Comparison of ENCODE assay signal across 1 cellular context in the genomic region with DNA sequence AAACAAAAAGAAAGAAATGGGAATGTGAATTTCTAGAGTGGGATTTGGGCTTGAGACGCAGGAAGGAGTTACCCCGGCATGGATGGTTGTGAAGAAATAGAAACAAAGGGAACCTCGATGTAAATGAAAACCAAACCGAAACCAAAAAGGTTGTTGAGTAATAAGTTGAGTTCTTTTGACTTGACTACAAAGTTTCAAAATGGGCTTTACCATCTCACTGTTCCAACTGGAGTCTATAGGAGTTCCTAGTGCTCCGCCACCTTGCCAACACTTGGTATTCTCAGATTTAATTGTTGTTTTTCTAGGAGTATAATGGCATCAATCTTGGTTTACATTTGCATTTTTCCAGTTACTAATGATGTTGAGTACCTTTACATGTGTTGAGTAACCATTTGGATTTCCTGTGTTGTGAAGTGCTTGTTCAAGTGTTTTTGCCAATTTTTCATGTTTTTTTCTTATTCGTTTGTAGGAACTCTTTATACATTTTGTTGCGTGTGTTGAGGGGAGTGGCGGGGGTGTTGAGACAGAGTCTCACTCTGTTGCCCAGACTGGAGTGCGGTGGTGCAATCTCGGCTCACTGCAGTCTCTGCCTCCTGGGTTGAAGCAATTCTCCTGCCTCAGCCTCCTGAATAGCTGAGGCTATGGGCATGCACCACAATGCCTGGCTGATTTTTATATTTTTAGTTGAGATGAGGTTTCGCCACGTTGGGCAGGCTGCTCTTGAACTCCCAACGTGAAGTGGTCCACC.
TF ChIP-seq lines count a peak whose summit lies in the region.

No MANE protein-coding gene starts in this region.

TF ChIP-seq in SK-N-SH treated with all-trans-retinoic acid at 6 μM for 48 hours, 23 proteins besides CTCF, POLR2A, EP300 and RAD21 (continued from another document):
- TF ChIP-seq, protein P1, sequence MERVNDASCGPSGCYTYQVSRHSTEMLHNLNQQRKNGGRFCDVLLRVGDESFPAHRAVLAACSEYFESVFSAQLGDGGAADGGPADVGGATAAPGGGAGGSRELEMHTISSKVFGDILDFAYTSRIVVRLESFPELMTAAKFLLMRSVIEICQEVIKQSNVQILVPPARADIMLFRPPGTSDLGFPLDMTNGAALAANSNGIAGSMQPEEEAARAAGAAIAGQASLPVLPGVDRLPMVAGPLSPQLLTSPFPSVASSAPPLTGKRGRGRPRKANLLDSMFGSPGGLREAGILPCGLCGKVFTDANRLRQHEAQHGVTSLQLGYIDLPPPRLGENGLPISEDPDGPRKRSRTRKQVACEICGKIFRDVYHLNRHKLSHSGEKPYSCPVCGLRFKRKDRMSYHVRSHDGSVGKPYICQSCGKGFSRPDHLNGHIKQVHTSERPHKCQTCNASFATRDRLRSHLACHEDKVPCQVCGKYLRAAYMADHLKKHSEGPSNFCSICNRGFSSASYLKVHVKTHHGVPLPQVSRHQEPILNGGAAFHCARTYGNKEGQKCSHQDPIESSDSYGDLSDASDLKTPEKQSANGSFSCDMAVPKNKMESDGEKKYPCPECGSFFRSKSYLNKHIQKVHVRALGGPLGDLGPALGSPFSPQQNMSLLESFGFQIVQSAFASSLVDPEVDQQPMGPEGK (CRISPR knock-in tag; IDR thresholded peaks at IDR 0.05; ENCODE audit: borderline replicate concordance) = no peak
- TF ChIP-seq, protein P2, sequence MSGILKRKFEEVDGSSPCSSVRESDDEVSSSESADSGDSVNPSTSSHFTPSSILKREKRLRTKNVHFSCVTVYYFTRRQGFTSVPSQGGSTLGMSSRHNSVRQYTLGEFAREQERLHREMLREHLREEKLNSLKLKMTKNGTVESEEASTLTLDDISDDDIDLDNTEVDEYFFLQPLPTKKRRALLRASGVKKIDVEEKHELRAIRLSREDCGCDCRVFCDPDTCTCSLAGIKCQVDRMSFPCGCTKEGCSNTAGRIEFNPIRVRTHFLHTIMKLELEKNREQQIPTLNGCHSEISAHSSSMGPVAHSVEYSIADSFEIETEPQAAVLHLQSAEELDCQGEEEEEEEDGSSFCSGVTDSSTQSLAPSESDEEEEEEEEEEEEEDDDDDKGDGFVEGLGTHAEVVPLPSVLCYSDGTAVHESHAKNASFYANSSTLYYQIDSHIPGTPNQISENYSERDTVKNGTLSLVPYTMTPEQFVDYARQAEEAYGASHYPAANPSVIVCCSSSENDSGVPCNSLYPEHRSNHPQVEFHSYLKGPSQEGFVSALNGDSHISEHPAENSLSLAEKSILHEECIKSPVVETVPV (CRISPR knock-in tag; IDR thresholded peaks at IDR 0.05) = no peak
